10 cellular contexts compared by ENCODE assay signal in genomic region chr20:46894579-46894958, GRCh38. TPM values are rescaled to one million over a fixed set of nuclear protein-coding genes. Genes with fewer than 3 reads are reported as not detected.
A peak's percentile ranks its signal among the peaks of the same experiment; 100 is the strongest.
DNase-seq lines count a peak whose midpoint lies in the region; ATAC-seq and TF ChIP-seq lines count a peak whose summit lies in the region.
"Had no signal": no experiment of that assay in that cellular context is flagged by ENCODE, and none has a peak within 500 bp of the region (broad histone marks: within the 10 kb centered on the region; RNA-seq: fewer than 3 reads in every experiment).

Gene EYA2, plus strand, starts transcription at chr20:46894843. Its CDS starts 95,168 bp downstream, at chr20:46990011.

- H3K36me3 ChIP-seq in thoracic aorta: no peaks in the 10 kb centered on the region

- H3K4me3 Mint-ChIP-seq in activated naive CD4-positive, alpha-beta T cell treated with anti-CD3 and anti-CD28 coated beads for 36 hours: no peak within 1 kb of the TSS

- peak; percentile 75 for DNase-seq in DMS 273 (lab: John Stamatoyannopoulos, UW; ENCODE audit: unreplicated experiment)
- DNase-seq in DMS 273 treated with DMSO at 0.1 percent for 48 hours (lab: John Stamatoyannopoulos, UW): no peak
- peak; percentile 36 for DNase-seq in astrocyte of the hippocampus (ENCODE audit: low read depth, low spot score)
- peak; percentile 66 for DNase-seq in islet precursor cell
- DNase-seq in thoracic aorta (ENCODE audit: low spot score): no peak
- no peak for DNase-seq in activated naive CD4-positive, alpha-beta T cell treated with anti-CD3 and anti-CD28 coated beads, Interleukin-2, amount 50 U/mL, for 72 hours (ENCODE audit: low spot score in 2 of 2)
- no peak for DNase-seq in activated naive CD4-positive, alpha-beta T cell treated with anti-CD3 and anti-CD28 coated beads for 36 hours

- H3K27ac Mint-ChIP-seq in activated naive CD4-positive, alpha-beta T cell treated with anti-CD3 and anti-CD28 coated beads, Interleukin-2, amount 50 U/mL, for 72 hours: no peak within 1 kb of the TSS
- no peak within 1 kb of the TSS for H3K27ac Mint-ChIP-seq in activated naive CD4-positive, alpha-beta T cell treated with anti-CD3 and anti-CD28 coated beads for 36 hours

- H3K27me3 ChIP-seq in thoracic aorta (replicated peaks; ENCODE audit: insufficient read depth): no peaks in the 10 kb centered on the region

- no peak within 1 kb of the TSS for H3K27ac ChIP-seq in thoracic aorta
- H3K27ac ChIP-seq: 22Rv1 had no signal

- ATAC-seq in thoracic aorta (ENCODE audit: insufficient number of reproducible peaks, low FRiP score, low read depth): no peak
- no peak for ATAC-seq in activated naive CD4-positive, alpha-beta T cell treated with anti-CD3 and anti-CD28 coated beads, Interleukin-2, amount 50 U/mL, for 72 hours
- ATAC-seq in GM19023 (IDR thresholded peaks at IDR 0.05; ENCODE audit: unreplicated experiment): no peak

- H3K4me1 ChIP-seq in thoracic aorta (ENCODE audit: control insufficient read depth in 1 of 2, low read depth in 2 of 2): peaks cover 0 to 8% of the 10 kb centered on the region in 2 donors

- H3K9me3 ChIP-seq in thoracic aorta: peaks cover 4% of the 10 kb centered on the region

- peaks cover 46% of the 10 kb centered on the region for H3K27me3 Mint-ChIP-seq in activated naive CD4-positive, alpha-beta T cell treated with anti-CD3 and anti-CD28 coated beads for 36 hours (ENCODE audit: low read depth)

- peaks cover 0 to 7% of the 10 kb centered on the region in 2 donors for H3K9me3 Mint-ChIP-seq in activated naive CD4-positive, alpha-beta T cell treated with anti-CD3 and anti-CD28 coated beads, Interleukin-2, amount 50 U/mL, for 72 hours
- peaks cover 4% of the 10 kb centered on the region for H3K9me3 Mint-ChIP-seq in activated naive CD4-positive, alpha-beta T cell treated with anti-CD3 and anti-CD28 coated beads for 36 hours

- peaks cover 0 to 7% of the 10 kb centered on the region in 2 donors for H3K36me3 Mint-ChIP-seq in activated naive CD4-positive, alpha-beta T cell treated with anti-CD3 and anti-CD28 coated beads, Interleukin-2, amount 50 U/mL, for 72 hours
- H3K36me3 Mint-ChIP-seq in activated naive CD4-positive, alpha-beta T cell treated with anti-CD3 and anti-CD28 coated beads for 36 hours (ENCODE audit: low read depth): no peaks in the 10 kb centered on the region

- intact Hi-C loops in activated naive CD4-positive, alpha-beta T cell treated with anti-CD3 and anti-CD28 coated beads for 36 hours (cut with micrococcal nuclease): no loop called here

- no peaks in the 10 kb centered on the region for H3K4me1 Mint-ChIP-seq in activated naive CD4-positive, alpha-beta T cell treated with anti-CD3 and anti-CD28 coated beads for 36 hours (ENCODE audit: low read depth)

- CTCF ChIA-PET in activated naive CD4-positive, alpha-beta T cell treated with anti-CD3 and anti-CD28 coated beads for 36 hours (lab: Charles Lee): no interaction called here

- no peak for TF ChIP-seq CTCF in thoracic aorta (IDR thresholded peaks at IDR 0.05)

- H3K4me3 ChIP-seq in thoracic aorta: peak within 1 kb of the TSS; percentile 74

RNA-seq across cellular contexts. Expression of gene EYA2, which starts in this region (rescaled TPM):
- total RNA-seq in thoracic aorta: 1 to 10 TPM; 3.5 to 3.8 TPM
- total RNA-seq in activated naive CD4-positive, alpha-beta T cell treated with anti-CD3 and anti-CD28 coated beads, Interleukin-2, amount 50 U/mL, for 72 hours: not detected
- total RNA-seq in activated naive CD4-positive, alpha-beta T cell treated with anti-CD3 and anti-CD28 coated beads for 36 hours: not detected
- total RNA-seq: SK-MEL-5 had no signal

Comparison
In these comparisons a context has a peak if more than half of its experiments do, and no peak if none do; other contexts are left out.
1. RNA of gene EYA2 (total RNA-seq): 3.5 to 3.8 TPM in thoracic aorta; not detected in activated naive CD4-positive, alpha-beta T cell treated with anti-CD3 and anti-CD28 coated beads, Interleukin-2, amount 50 U/mL, for 72 hours and not detected in activated naive CD4-positive, alpha-beta T cell treated with anti-CD3 and anti-CD28 coated beads for 36 hours; every median in the first group is over 4 times any median in the second.
2. DNase-seq: peak in DMS 273 (single experiment), astrocyte of the hippocampus (single experiment) and islet precursor cell (single experiment); none in DMS 273 treated with DMSO at 0.1 percent for 48 hours (single experiment), thoracic aorta (single experiment), activated naive CD4-positive, alpha-beta T cell treated with anti-CD3 and anti-CD28 coated beads, Interleukin-2, amount 50 U/mL, for 72 hours (0 of 2) and activated naive CD4-positive, alpha-beta T cell treated with anti-CD3 and anti-CD28 coated beads for 36 hours (single experiment).